Comparison of ENCODE assay signal across 1 cellular context in the genomic region with DNA sequence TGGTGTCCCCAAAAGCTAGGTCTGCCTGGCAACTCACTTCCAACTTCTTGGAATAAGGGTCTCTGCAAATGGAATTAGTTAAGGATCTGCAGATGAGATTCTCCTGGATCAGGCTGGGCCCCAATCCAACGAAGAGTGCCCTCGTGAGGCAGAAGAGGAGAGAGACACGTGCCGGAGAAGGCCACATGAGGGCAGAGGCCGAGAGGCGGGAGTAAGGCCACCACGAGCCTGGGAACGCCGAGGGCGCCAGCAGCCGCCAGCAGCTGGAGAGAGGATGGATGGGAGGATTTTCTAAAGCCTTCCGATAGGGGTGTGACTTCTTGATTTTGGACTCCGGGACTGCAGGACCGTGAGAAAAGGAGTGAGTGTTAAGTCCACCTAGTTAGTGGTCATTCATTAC.
TF ChIP-seq lines count a peak whose summit lies in the region.

No MANE protein-coding gene starts in this region.

TF ChIP-seq in HepG2, 621 proteins besides CTCF, POLR2A, EP300 and RAD21 (continued from another document):
- TF ChIP-seq HMGXB3 (CRISPR knock-in tag; IDR thresholded peaks at IDR 0.05; ENCODE audit: borderline replicate concordance) (no peak), MAF1 (CRISPR knock-in tag; IDR thresholded peaks at IDR 0.05; ENCODE audit: borderline replicate concordance) (no peak), ZNF597 (CRISPR knock-in tag; IDR thresholded peaks at IDR 0.05) (no peak), IRX3 (CRISPR knock-in tag; IDR thresholded peaks at IDR 0.05; ENCODE audit: borderline replicate concordance, low read depth) (no peak; the same call in 1 of the 2 replicates), ZNF546 (CRISPR knock-in tag; conservative IDR thresholded peaks at IDR 0.05) (peak; percentile 75; the same call in 1 of the 2 replicates), TOPORS (CRISPR knock-in tag; IDR thresholded peaks at IDR 0.05) (no peak), REXO4 (CRISPR knock-in tag; IDR thresholded peaks at IDR 0.05; ENCODE audit: borderline replicate concordance) (no peak), ZBTB38 (CRISPR knock-in tag; IDR thresholded peaks at IDR 0.05) (peak; percentile 36; the same call in 1 of the 2 replicates), ZNF501 (CRISPR knock-in tag; IDR thresholded peaks at IDR 0.05) (0 out of 2 replicates have a peak, but pooled peaks have one; percentile 27), MAZ (IDR thresholded peaks at IDR 0.05; ENCODE audit: borderline replicate concordance, low read depth, low read length) (no peak), MAZ (CRISPR knock-in tag; IDR thresholded peaks at IDR 0.05; ENCODE audit: low read depth) (0 out of 2 replicates have a peak, but pooled peaks have one; percentile 48), ISL2 (CRISPR knock-in tag; IDR thresholded peaks at IDR 0.05) (no peak), ZNF205 (CRISPR knock-in tag; IDR thresholded peaks at IDR 0.05) (no peak)
- TF ChIP-seq, protein P1, sequence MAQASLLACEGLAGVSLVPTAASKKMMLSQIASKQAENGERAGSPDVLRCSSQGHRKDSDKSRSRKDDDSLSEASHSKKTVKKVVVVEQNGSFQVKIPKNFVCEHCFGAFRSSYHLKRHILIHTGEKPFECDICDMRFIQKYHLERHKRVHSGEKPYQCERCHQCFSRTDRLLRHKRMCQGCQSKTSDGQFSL (CRISPR knock-in tag; IDR thresholded peaks at IDR 0.05) = no peak
